22 cellular contexts compared by ENCODE assay signal in the genomic region with DNA sequence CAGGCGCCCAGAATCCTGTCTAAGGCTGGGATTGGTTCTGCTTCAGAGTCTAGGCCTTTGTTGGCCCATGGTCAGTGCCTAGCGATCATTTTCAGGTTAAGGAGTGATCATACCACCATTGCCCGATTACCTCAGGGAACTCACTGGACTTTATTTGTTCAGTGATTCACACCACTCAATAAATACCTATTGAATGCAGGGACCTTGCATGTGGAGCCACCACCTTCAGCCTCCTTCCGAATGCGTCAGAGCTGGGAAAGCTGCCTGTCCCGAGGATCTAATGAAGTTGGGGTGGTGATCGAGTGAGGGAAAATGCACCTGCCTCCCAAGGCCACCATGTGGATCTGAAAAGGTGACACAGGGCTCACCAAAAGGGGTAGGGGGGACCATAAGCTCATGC.
"Had no signal": no experiment of that assay in that cellular context is flagged by ENCODE, and none has a peak within 500 bp of the region (broad histone marks: within the 10 kb centered on the region; RNA-seq: fewer than 3 reads in every experiment).

No MANE protein-coding gene starts in this region.

- H3K4me1 ChIP-seq: pancreas had no signal

- H3K9me3 Mint-ChIP-seq: activated naive CD4-positive, alpha-beta T cell treated with anti-CD3 and anti-CD28 coated beads for 36 hours; activated naive CD8-positive, alpha-beta T cell treated with anti-CD3 and anti-CD28 coated beads, Interleukin-2, amount 10 ng/mL, durations not matched to agents 7 days and 5 days; activated T-cell treated with anti-CD3 and anti-CD28 coated beads, Interleukin-2, amount 50 U/mL, for 4 hours; mesothelial cell of epicardium; nephron had no signal

- H3K27me3 ChIP-seq: pancreas, right atrium auricular region had no signal

- H3K27ac ChIP-seq: coronary artery, esophagus muscularis mucosa, pancreas, psoas muscle, right atrium auricular region, upper lobe of left lung had no signal

- H3K36me3 Mint-ChIP-seq: activated naive CD8-positive, alpha-beta T cell treated with anti-CD3 and anti-CD28 coated beads, Interleukin-2, amount 10 ng/mL, durations not matched to agents 7 days and 5 days; mesothelial cell of epicardium had no signal

- H3K36me3 ChIP-seq: esophagus muscularis mucosa, pancreas, right atrium auricular region, upper lobe of left lung had no signal

- DNase-seq: activated CD8-positive, alpha-beta memory T cell treated with anti-CD3 and anti-CD28 coated beads, Interleukin-2, amount 50 U/mL, for 48 hours; activated naive CD4-positive, alpha-beta T cell treated with anti-CD3 and anti-CD28 coated beads for 36 hours; activated naive CD8-positive, alpha-beta T cell treated with anti-CD3 and anti-CD28 coated beads, Interleukin-2, amount 10 ng/mL, durations not matched to agents 7 days and 5 days; activated T-cell treated with anti-CD3 and anti-CD28 coated beads, Interleukin-2, amount 50 U/mL, for 4 hours; amniotic stem cell; cerebellar nuclear complex; hypothalamus; left ventricle myocardium superior; mammary epithelial cell; pancreas; psoas muscle; stimulated activated CD4-positive, alpha-beta T cell treated with anti-CD3 and anti-CD28 coated beads, Interleukin-12 subunit alpha, Interleukin-12 subunit beta, amount 100 ng/mL, for 4 hours; stimulated activated CD4-positive, alpha-beta T cell treated with anti-CD3 and anti-CD28 coated beads, Interleukin-4, amount 100 ng/mL, for 4 hours; stimulated activated naive CD8-positive, alpha-beta T cell treated with anti-CD3 and anti-CD28 coated beads, Interleukin-15, Interleukin-2, amounts not matched to agents 100 U/mL and 50 U/mL, for 24 hours; upper lobe of left lung had no signal

- H3K27ac Mint-ChIP-seq: activated naive CD4-positive, alpha-beta T cell treated with anti-CD3 and anti-CD28 coated beads for 36 hours; activated naive CD8-positive, alpha-beta T cell treated with anti-CD3 and anti-CD28 coated beads, Interleukin-2, amount 10 ng/mL, durations not matched to agents 7 days and 5 days; mesothelial cell of epicardium had no signal

- FAIRE-seq: frontal cortex, pancreas, TTC549 had no signal

- H3K4me3 Mint-ChIP-seq: activated naive CD4-positive, alpha-beta T cell treated with anti-CD3 and anti-CD28 coated beads for 36 hours; activated naive CD8-positive, alpha-beta T cell treated with anti-CD3 and anti-CD28 coated beads, Interleukin-2, amount 10 ng/mL, durations not matched to agents 7 days and 5 days; activated T-cell treated with anti-CD3 and anti-CD28 coated beads, Interleukin-2, amount 50 U/mL, for 4 hours; mesothelial cell of epicardium; nephron had no signal

- H3K4me3 ChIP-seq: coronary artery, esophagus muscularis mucosa, pancreas, psoas muscle, right atrium auricular region, upper lobe of left lung had no signal

- H3K9me3 ChIP-seq: esophagus muscularis mucosa, pancreas, psoas muscle, right atrium auricular region, upper lobe of left lung had no signal
